11 cellular contexts compared by ENCODE assay signal in genomic region chr22:40204331-40205116, GRCh38. TPM values are rescaled to one million over a fixed set of nuclear protein-coding genes. Genes with fewer than 3 reads are reported as not detected.
DNase-seq lines count a peak whose midpoint lies in the region; ATAC-seq and TF ChIP-seq lines count a peak whose summit lies in the region.
"Had no signal": no experiment of that assay in that cellular context is flagged by ENCODE, and none has a peak within 500 bp of the region (broad histone marks: within the 10 kb centered on the region; RNA-seq: fewer than 3 reads in every experiment).

No MANE protein-coding gene starts in this region.

- peaks cover 14% of the 10 kb centered on the region for H3F3A ChIP-seq in MM.1S (ENCODE audit: insufficient read depth, low read length)

- H3K4me2 ChIP-seq in BLaER1: peak overlapping the region; percentile 82
- peak overlapping the region; percentile 82; the same call in 1 of the 2 replicates for H3K4me2 ChIP-seq in MM.1S (ENCODE audit: low read depth, low read length)

- no peaks in the 10 kb centered on the region for H3K27me3 Mint-ChIP-seq in naive thymus-derived CD4-positive, alpha-beta T cell

- in situ Hi-C loops in GM13977 (cut with MboI; ENCODE audit: low pct_unique_long_range_greater_than_20kb, low sequenced_read_pairs, unreplicated experiment): no loop called here

- intact Hi-C loops in naive thymus-derived CD4-positive, alpha-beta T cell (cut with micrococcal nuclease): loop anchor here (5.0 kb wide), 3 partner anchors 38 to 147 kb away; partner anchors contain the start of gene ADSL (in 1 of the 2)

- peaks cover 0 to 7% (median 2%) of the 10 kb centered on the region in 5 donors for H3K36me3 Mint-ChIP-seq in naive thymus-derived CD4-positive, alpha-beta T cell

- H3K4me3 Mint-ChIP-seq in naive thymus-derived CD4-positive, alpha-beta T cell: peak overlapping the region in 7 of 10 donors; percentile 36 to 73 (median 62)
- H3K4me3 Mint-ChIP-seq: neural crest cell had no signal

- H3K36me3 ChIP-seq in BLaER1 (peaks cover 18% of the 10 kb centered on the region), MM.1S (replicated peaks; ENCODE audit: insufficient read depth, low read length) (no peaks in the 10 kb centered on the region)
- H3K36me3 ChIP-seq in effector memory CD4-positive, alpha-beta T cell (ENCODE audit: control insufficient read depth, insufficient read depth, low read length): no peaks in the 10 kb centered on the region
- H3K36me3 ChIP-seq in naive thymus-derived CD4-positive, alpha-beta T cell (ENCODE audit: control insufficient read depth in 2 of 3, insufficient read depth in 3 of 3, low read length in 3 of 3): no peaks in the 10 kb centered on the region
- H3K36me3 ChIP-seq: tibial nerve had no signal

- peaks cover 64% of the 10 kb centered on the region for H4K20me1 ChIP-seq in BLaER1
- no peaks in the 10 kb centered on the region for H4K20me1 ChIP-seq in MM.1S (ENCODE audit: insufficient read depth, low read length)

- H3K9ac ChIP-seq in BLaER1 (no peak overlapping the region), MM.1S (ENCODE audit: low read length) (no peak overlapping the region)

- no peaks in the 10 kb centered on the region for H3K9me3 ChIP-seq in BLaER1
- H3K9me3 ChIP-seq in MM.1S (replicated peaks; ENCODE audit: insufficient read depth, low read length): no peaks in the 10 kb centered on the region
- H3K9me3 ChIP-seq in effector memory CD4-positive, alpha-beta T cell (ENCODE audit: control insufficient read depth, low read length): no peaks in the 10 kb centered on the region
- no peaks in the 10 kb centered on the region for H3K9me3 ChIP-seq in naive thymus-derived CD4-positive, alpha-beta T cell (ENCODE audit: control insufficient read depth in 2 of 3, low read length in 3 of 3)
- H3K9me3 ChIP-seq: tibial nerve had no signal

- no peak overlapping the region for H2AFZ ChIP-seq in MM.1S (ENCODE audit: low read length)

- H3K4me1 Mint-ChIP-seq in naive thymus-derived CD4-positive, alpha-beta T cell: peaks cover 45 to 88% (median 76%) of the 10 kb centered on the region in 7 donors

- H3K4me1 ChIP-seq in BLaER1 (peaks cover 66% of the 10 kb centered on the region), MM.1S (ENCODE audit: low read length) (peaks cover 45% of the 10 kb centered on the region)
- H3K4me1 ChIP-seq in effector memory CD4-positive, alpha-beta T cell (ENCODE audit: control insufficient read depth, insufficient read depth, low read length, poor library complexity, severe bottlenecking): peaks cover 29% of the 10 kb centered on the region
- H3K4me1 ChIP-seq in naive thymus-derived CD4-positive, alpha-beta T cell (ENCODE audit: control insufficient read depth in 2 of 2, insufficient read depth in 2 of 2, low read length in 2 of 2): peaks cover 24 to 47% of the 10 kb centered on the region in 2 donors

- H3K4me3 ChIP-seq in BLaER1 (no peak overlapping the region), MM.1S (ENCODE audit: low read length) (no peak overlapping the region)
- H3K4me3 ChIP-seq in effector memory CD4-positive, alpha-beta T cell (ENCODE audit: insufficient read depth, low read depth, low read length, poor library complexity, severe bottlenecking): no peak overlapping the region
- no peak overlapping the region for H3K4me3 ChIP-seq in naive thymus-derived CD4-positive, alpha-beta T cell (ENCODE audit: low read length)

- peaks cover 0 to 1% (median 0%) of the 10 kb centered on the region in 11 donors for H3K9me3 Mint-ChIP-seq in naive thymus-derived CD4-positive, alpha-beta T cell
- H3K9me3 Mint-ChIP-seq: neural crest cell had no signal

- CTCF ChIA-PET in naive thymus-derived CD4-positive, alpha-beta T cell (lab: Charles Lee): no interaction called here

- peak overlapping the region; percentile 7 to 95 (median 85) for H3K27ac Mint-ChIP-seq in naive thymus-derived CD4-positive, alpha-beta T cell

- TF ChIP-seq CTCF in MM.1S (IDR thresholded peaks at IDR 0.05; ENCODE audit: low read length): no peak
- TF ChIP-seq CTCF in GM13977 (IDR thresholded peaks at IDR 0.05; ENCODE audit: extremely low read depth, insufficient read depth, missing control alignments): no peak

- no peaks in the 10 kb centered on the region for H3K27me3 ChIP-seq in BLaER1
- H3K27me3 ChIP-seq in MM.1S (replicated peaks; ENCODE audit: insufficient read depth, low read length): no peaks in the 10 kb centered on the region
- no peaks in the 10 kb centered on the region for H3K27me3 ChIP-seq in effector memory CD4-positive, alpha-beta T cell (replicated peaks; ENCODE audit: control insufficient read depth, insufficient read depth, low read length, poor library complexity, severe bottlenecking)
- H3K27me3 ChIP-seq in naive thymus-derived CD4-positive, alpha-beta T cell (ENCODE audit: control insufficient read depth in 2 of 2, insufficient read depth in 2 of 2, low read length in 2 of 2): no peaks in the 10 kb centered on the region
- H3K27me3 ChIP-seq: tibial nerve had no signal

- no peak for DNase-seq in MM.1S
- no peak for DNase-seq in effector memory CD4-positive, alpha-beta T cell
- no peak for DNase-seq in naive thymus-derived CD4-positive, alpha-beta T cell
- no peak for DNase-seq in DMS79 treated with DMSO at 0.1 percent for 48 hours (lab: John Stamatoyannopoulos, UW)
- no peak for DNase-seq in GM13977 (ENCODE audit: low spot score)

- peaks cover 90% of the 10 kb centered on the region for H3K79me2 ChIP-seq in MM.1S (ENCODE audit: low read length)

- no peak overlapping the region; the same call in 1 of the 2 replicates for H3K27ac ChIP-seq in BLaER1
- H3K27ac ChIP-seq in MM.1S (ENCODE audit: low read length): no peak overlapping the region
- peak overlapping the region; percentile 34 for H3K27ac ChIP-seq in effector memory CD4-positive, alpha-beta T cell (ENCODE audit: insufficient read depth, low read length, poor library complexity, severe bottlenecking)
- H3K27ac ChIP-seq in naive thymus-derived CD4-positive, alpha-beta T cell (ENCODE audit: low read depth, low read length): peak overlapping the region; percentile 54
- H3K27ac ChIP-seq: RWPE1 had no signal

- no peaks in the 10 kb centered on the region for H3K9me2 ChIP-seq in MM.1S (replicated peaks; ENCODE audit: insufficient read depth, low read length)

- POLR2A ChIA-PET in naive thymus-derived CD4-positive, alpha-beta T cell (lab: Charles Lee): interaction anchor here (0.7 kb wide), 1 partner anchor 141 kb away, joined by 3 read pairs; no protein-coding TSS in a partner anchor

- ATAC-seq in naive thymus-derived CD4-positive, alpha-beta T cell: no peak
- ATAC-seq in GM18498 (IDR thresholded peaks at IDR 0.05; ENCODE audit: unreplicated experiment): no peak
- no peak for ATAC-seq in GM18867 (IDR thresholded peaks at IDR 0.05; ENCODE audit: unreplicated experiment)

RNA-seq across cellular contexts. Expression of gene TNRC6B, which starts 26.8 kb away (rescaled TPM):
- 100 to 1,000 TPM in 4 of 5 experiments, 10 to 100 TPM in 1; 67.4 to 165 (median 146) TPM for total RNA-seq in naive thymus-derived CD4-positive, alpha-beta T cell
- 100 to 1,000 TPM; 102 to 119 TPM for polyA plus RNA-seq in naive thymus-derived CD4-positive, alpha-beta T cell

Comparison
In these comparisons a context has a peak if more than half of its experiments do, and no peak if none do; other contexts are left out.
1. H3K27ac ChIP-seq: peak in effector memory CD4-positive, alpha-beta T cell (single experiment) and naive thymus-derived CD4-positive, alpha-beta T cell (single experiment); none in BLaER1 (single experiment) and MM.1S (single experiment).